ENCODE assay signal across 1 cellular context in genomic region chr22:20116951-20117645, GRCh38.
TF ChIP-seq lines count a peak whose summit lies in the region.

A gene with protein sequence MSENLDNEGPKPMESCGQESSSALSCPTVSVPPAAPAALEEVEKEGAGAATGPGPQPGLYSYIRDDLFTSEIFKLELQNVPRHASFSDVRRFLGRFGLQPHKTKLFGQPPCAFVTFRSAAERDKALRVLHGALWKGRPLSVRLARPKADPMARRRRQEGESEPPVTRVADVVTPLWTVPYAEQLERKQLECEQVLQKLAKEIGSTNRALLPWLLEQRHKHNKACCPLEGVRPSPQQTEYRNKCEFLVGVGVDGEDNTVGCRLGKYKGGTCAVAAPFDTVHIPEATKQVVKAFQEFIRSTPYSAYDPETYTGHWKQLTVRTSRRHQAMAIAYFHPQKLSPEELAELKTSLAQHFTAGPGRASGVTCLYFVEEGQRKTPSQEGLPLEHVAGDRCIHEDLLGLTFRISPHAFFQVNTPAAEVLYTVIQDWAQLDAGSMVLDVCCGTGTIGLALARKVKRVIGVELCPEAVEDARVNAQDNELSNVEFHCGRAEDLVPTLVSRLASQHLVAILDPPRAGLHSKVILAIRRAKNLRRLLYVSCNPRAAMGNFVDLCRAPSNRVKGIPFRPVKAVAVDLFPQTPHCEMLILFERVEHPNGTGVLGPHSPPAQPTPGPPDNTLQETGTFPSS (minus strand): TSS chr22:20117226. CDS start chr22:20116906, 320 bp downstream.

TF ChIP-seq in HEK293, 187 proteins besides CTCF, POLR2A, EP300 and RAD21 (continued from another document and continues in another):
- TF ChIP-seq, protein P1, sequence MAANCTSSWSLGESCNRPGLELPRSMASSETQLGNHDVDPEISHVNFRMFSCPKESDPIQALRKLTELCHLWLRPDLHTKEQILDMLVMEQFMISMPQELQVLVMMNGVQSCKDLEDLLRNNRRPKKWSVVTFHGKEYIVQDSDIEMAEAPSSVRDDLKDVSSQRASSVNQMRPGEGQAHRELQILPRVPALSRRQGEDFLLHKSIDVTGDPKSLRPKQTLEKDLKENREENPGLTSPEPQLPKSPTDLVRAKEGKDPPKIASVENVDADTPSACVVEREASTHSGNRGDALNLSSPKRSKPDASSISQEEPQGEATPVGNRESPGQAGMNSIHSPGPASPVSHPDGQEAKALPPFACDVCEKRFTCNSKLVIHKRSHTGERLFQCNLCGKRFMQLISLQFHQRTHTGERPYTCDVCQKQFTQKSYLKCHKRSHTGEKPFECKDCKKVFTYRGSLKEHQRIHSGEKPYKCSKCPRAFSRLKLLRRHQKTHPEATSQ (tag by site-specific recombination; IDR thresholded peaks at IDR 0.05), result peak; percentile 39
- TF ChIP-seq ZSCAN30 (tag by site-specific recombination; IDR thresholded peaks at IDR 0.05) (peak; percentile 69), YY2 (tag by site-specific recombination; IDR thresholded peaks at IDR 0.05) (peak; percentile 74), SP3 (tag by site-specific recombination; IDR thresholded peaks at IDR 0.05) (peak; percentile 96), ZNF555 (tag by site-specific recombination; conservative IDR thresholded peaks at IDR 0.05) (no peak), ZSCAN18 (tag by site-specific recombination; IDR thresholded peaks at IDR 0.05) (peak; percentile 49; the same call in 1 of the 2 replicates), ZNF274 (IDR thresholded peaks at IDR 0.05; ENCODE audit: low read length) (no peak), ZNF274 (tag by site-specific recombination; IDR thresholded peaks at IDR 0.05; ENCODE audit: borderline replicate concordance) (no peak), PRDM4 (tag by site-specific recombination; IDR thresholded peaks at IDR 0.05) (peak; percentile 60), ZNF302 (tag by site-specific recombination; IDR thresholded peaks at IDR 0.05; ENCODE audit: low read depth) (no peak), ZNF544 (tag by site-specific recombination; IDR thresholded peaks at IDR 0.05) (no peak), ZNF488 (tag by site-specific recombination; IDR thresholded peaks at IDR 0.05) (no peak), ZNF202 (tag by site-specific recombination; IDR thresholded peaks at IDR 0.05; ENCODE audit: borderline replicate concordance) (no peak), ZFP37 (tag by site-specific recombination; IDR thresholded peaks at IDR 0.05) (no peak; the same call in 1 of the 2 replicates), BCL6B (tag by site-specific recombination; IDR thresholded peaks at IDR 0.05) (no peak), ZNF19 (tag by site-specific recombination; IDR thresholded peaks at IDR 0.05; ENCODE audit: low read depth) (no peak), MZF1 (tag by site-specific recombination; IDR thresholded peaks at IDR 0.05; ENCODE audit: borderline replicate concordance) (no peak), ZNF404 (tag by site-specific recombination; IDR thresholded peaks at IDR 0.05) (no peak), ZNF114 (tag by site-specific recombination; IDR thresholded peaks at IDR 0.05) (no peak), ZNF423 (tag by site-specific recombination; IDR thresholded peaks at IDR 0.05) (no peak), ZNF223 (tag by site-specific recombination; IDR thresholded peaks at IDR 0.05) (no peak), ZNF214 (tag by site-specific recombination; IDR thresholded peaks at IDR 0.05; ENCODE audit: borderline replicate concordance) (no peak), ZNF148 (tag by site-specific recombination; IDR thresholded peaks at IDR 0.05; ENCODE audit: borderline replicate concordance) (peak; percentile 51; the same call in 1 of the 2 replicates), ZFP3 (tag by site-specific recombination; IDR thresholded peaks at IDR 0.05; ENCODE audit: low read depth) (no peak), YY1 (tag by site-specific recombination; IDR thresholded peaks at IDR 0.05) (peak; percentile 79), ELK4 (IDR thresholded peaks at IDR 0.05; ENCODE audit: borderline replicate concordance, low read depth, low read length) (no peak; the same call in 1 of the 2 replicates), GFI1B (tag by site-specific recombination; IDR thresholded peaks at IDR 0.05) (no peak), ZNF184 (tag by site-specific recombination; IDR thresholded peaks at IDR 0.05) (peak; percentile 78), ZNF664 (tag by site-specific recombination; IDR thresholded peaks at IDR 0.05) (no peak), ZNF513 (tag by site-specific recombination; IDR thresholded peaks at IDR 0.05) (no peak), ZNF600 (tag by site-specific recombination; IDR thresholded peaks at IDR 0.05) (no peak), ZNF670 (tag by site-specific recombination; IDR thresholded peaks at IDR 0.05; ENCODE audit: low read depth) (no peak)
- TF ChIP-seq, protein P2, sequence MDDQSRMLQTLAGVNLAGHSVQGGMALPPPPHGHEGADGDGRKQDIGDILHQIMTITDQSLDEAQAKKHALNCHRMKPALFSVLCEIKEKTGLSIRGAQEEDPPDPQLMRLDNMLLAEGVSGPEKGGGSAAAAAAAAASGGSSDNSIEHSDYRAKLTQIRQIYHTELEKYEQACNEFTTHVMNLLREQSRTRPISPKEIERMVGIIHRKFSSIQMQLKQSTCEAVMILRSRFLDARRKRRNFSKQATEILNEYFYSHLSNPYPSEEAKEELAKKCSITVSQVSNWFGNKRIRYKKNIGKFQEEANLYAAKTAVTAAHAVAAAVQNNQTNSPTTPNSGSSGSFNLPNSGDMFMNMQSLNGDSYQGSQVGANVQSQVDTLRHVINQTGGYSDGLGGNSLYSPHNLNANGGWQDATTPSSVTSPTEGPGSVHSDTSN (CRISPR knock-in tag; IDR thresholded peaks at IDR 0.05), result peak; percentile 95
- TF ChIP-seq, protein P3, sequence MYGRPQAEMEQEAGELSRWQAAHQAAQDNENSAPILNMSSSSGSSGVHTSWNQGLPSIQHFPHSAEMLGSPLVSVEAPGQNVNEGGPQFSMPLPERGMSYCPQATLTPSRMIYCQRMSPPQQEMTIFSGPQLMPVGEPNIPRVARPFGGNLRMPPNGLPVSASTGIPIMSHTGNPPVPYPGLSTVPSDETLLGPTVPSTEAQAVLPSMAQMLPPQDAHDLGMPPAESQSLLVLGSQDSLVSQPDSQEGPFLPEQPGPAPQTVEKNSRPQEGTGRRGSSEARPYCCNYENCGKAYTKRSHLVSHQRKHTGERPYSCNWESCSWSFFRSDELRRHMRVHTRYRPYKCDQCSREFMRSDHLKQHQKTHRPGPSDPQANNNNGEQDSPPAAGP (tag by site-specific recombination; IDR thresholded peaks at IDR 0.05), result peak; percentile 100
- TF ChIP-seq, protein P4, sequence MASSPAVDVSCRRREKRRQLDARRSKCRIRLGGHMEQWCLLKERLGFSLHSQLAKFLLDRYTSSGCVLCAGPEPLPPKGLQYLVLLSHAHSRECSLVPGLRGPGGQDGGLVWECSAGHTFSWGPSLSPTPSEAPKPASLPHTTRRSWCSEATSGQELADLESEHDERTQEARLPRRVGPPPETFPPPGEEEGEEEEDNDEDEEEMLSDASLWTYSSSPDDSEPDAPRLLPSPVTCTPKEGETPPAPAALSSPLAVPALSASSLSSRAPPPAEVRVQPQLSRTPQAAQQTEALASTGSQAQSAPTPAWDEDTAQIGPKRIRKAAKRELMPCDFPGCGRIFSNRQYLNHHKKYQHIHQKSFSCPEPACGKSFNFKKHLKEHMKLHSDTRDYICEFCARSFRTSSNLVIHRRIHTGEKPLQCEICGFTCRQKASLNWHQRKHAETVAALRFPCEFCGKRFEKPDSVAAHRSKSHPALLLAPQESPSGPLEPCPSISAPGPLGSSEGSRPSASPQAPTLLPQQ (tag by site-specific recombination; IDR thresholded peaks at IDR 0.05), result peak; percentile 78
